Comparison of ENCODE assay signal across 14 cellular contexts in genomic region chr2:164780611-164781167, GRCh38.
"Had no signal": no experiment of that assay in that cellular context is flagged by ENCODE, and none has a peak within 500 bp of the region (broad histone marks: within the 10 kb centered on the region; RNA-seq: fewer than 3 reads in every experiment).

No MANE protein-coding gene starts in this region.

- H3K36me3 Mint-ChIP-seq: stimulated activated effector memory CD8-positive, alpha-beta T cell treated with anti-CD3 and anti-CD28 coated beads, Interleukin-12 subunit alpha, Interleukin-12 subunit beta, amount 100 ng/mL, for 72 hours had no signal

- H3K9me3 Mint-ChIP-seq: activated B cell treated with CpG ODN at 0.5 μM for 24 hours; activated CD4-positive, alpha-beta T cell treated with anti-CD3 and anti-CD28 coated beads, Interleukin-2, amount 10 ng/mL, durations not matched to agents 24 days and 14 days; activated T-helper 1 cell treated with anti-CD3 and anti-CD28 coated beads, Interleukin-12 subunit alpha, Interleukin-12 subunit beta, Interleukin-2, Interleukin-4 antibody, amounts not matched to agents 30 ng/mL and 10 ng/mL and 1 ng/mL, durations not matched to agents 14 hours and 24 hours and 36 hours; dendritic cell treated with granulocyte-macrophage colony-stimulating factor and Interleukin-4, amounts not matched to agents 40 ng/mL and 50 ng/mL, for 4 days had no signal

- H3K27ac Mint-ChIP-seq: activated B cell treated with CpG ODN at 0.5 μM for 24 hours; activated CD4-positive, alpha-beta T cell treated with anti-CD3 and anti-CD28 coated beads, Interleukin-2, amount 10 ng/mL, durations not matched to agents 24 days and 14 days; activated T-helper 1 cell treated with anti-CD3 and anti-CD28 coated beads, Interleukin-12 subunit alpha, Interleukin-12 subunit beta, Interleukin-2, Interleukin-4 antibody, amounts not matched to agents 30 ng/mL and 10 ng/mL and 1 ng/mL, durations not matched to agents 14 hours and 24 hours and 36 hours; dendritic cell treated with granulocyte-macrophage colony-stimulating factor and Interleukin-4, amounts not matched to agents 40 ng/mL and 50 ng/mL, for 4 days; stimulated activated effector memory CD8-positive, alpha-beta T cell treated with anti-CD3 and anti-CD28 coated beads, Interleukin-12 subunit alpha, Interleukin-12 subunit beta, amount 100 ng/mL, for 72 hours had no signal

- H3K4me3 Mint-ChIP-seq: activated B cell treated with CpG ODN at 0.5 μM for 24 hours; activated CD4-positive, alpha-beta T cell treated with anti-CD3 and anti-CD28 coated beads, Interleukin-2, amount 10 ng/mL, durations not matched to agents 24 days and 14 days; activated T-helper 1 cell treated with anti-CD3 and anti-CD28 coated beads, Interleukin-12 subunit alpha, Interleukin-12 subunit beta, Interleukin-2, Interleukin-4 antibody, amounts not matched to agents 30 ng/mL and 10 ng/mL and 1 ng/mL, durations not matched to agents 14 hours and 24 hours and 36 hours; central memory CD8-positive, alpha-beta T cell; dendritic cell treated with granulocyte-macrophage colony-stimulating factor and Interleukin-4, amounts not matched to agents 40 ng/mL and 50 ng/mL, for 4 days; stimulated activated effector memory CD8-positive, alpha-beta T cell treated with anti-CD3 and anti-CD28 coated beads, Interleukin-12 subunit alpha, Interleukin-12 subunit beta, amount 100 ng/mL, for 72 hours had no signal

- H3K36me3 ChIP-seq: esophagus squamous epithelium had no signal

- ATAC-seq: stimulated activated effector memory CD8-positive, alpha-beta T cell treated with anti-CD3 and anti-CD28 coated beads, Interleukin-12 subunit alpha, Interleukin-12 subunit beta, amount 100 ng/mL, for 72 hours had no signal

- H3K27me3 ChIP-seq: esophagus squamous epithelium had no signal

- H3K4me3 ChIP-seq: esophagus squamous epithelium, skin epidermis had no signal

- H3K27me3 Mint-ChIP-seq: activated B cell treated with CpG ODN at 0.5 μM for 24 hours; activated CD4-positive, alpha-beta T cell treated with anti-CD3 and anti-CD28 coated beads, Interleukin-2, amount 10 ng/mL, durations not matched to agents 24 days and 14 days; central memory CD8-positive, alpha-beta T cell; dendritic cell treated with granulocyte-macrophage colony-stimulating factor and Interleukin-4, amounts not matched to agents 40 ng/mL and 50 ng/mL, for 4 days had no signal

- DNase-seq: activated B cell treated with CpG ODN at 0.5 μM for 24 hours; activated CD4-positive, alpha-beta T cell treated with anti-CD3 and anti-CD28 coated beads, Interleukin-2, amount 10 ng/mL, durations not matched to agents 24 days and 14 days; activated naive CD4-positive, alpha-beta T cell; esophagus squamous epithelium; foreskin fibroblast; mammary epithelial cell; retina; SIG-M5; T-helper 2 cell had no signal

- H3K9me3 ChIP-seq: esophagus squamous epithelium had no signal

- H3K4me1 Mint-ChIP-seq: activated CD4-positive, alpha-beta T cell treated with anti-CD3 and anti-CD28 coated beads, Interleukin-2, amount 10 ng/mL, durations not matched to agents 24 days and 14 days; central memory CD8-positive, alpha-beta T cell; stimulated activated effector memory CD8-positive, alpha-beta T cell treated with anti-CD3 and anti-CD28 coated beads, Interleukin-12 subunit alpha, Interleukin-12 subunit beta, amount 100 ng/mL, for 72 hours had no signal
